ENCODE assay signal across 9 cellular contexts in genomic region chr4:80058740-80059139, GRCh38. TPM values are rescaled to one million over a fixed set of nuclear protein-coding genes. Genes with fewer than 3 reads are reported as not detected.
DNase-seq lines count a peak whose midpoint lies in the region; ATAC-seq, FAIRE-seq and TF ChIP-seq lines count a peak whose summit lies in the region.
"Had no signal": no experiment of that assay in that cellular context is flagged by ENCODE, and none has a peak within 500 bp of the region (broad histone marks: within the 10 kb centered on the region; RNA-seq: fewer than 3 reads in every experiment).

No MANE protein-coding gene starts in this region.

- no peaks in the 10 kb centered on the region for H3K9me3 Mint-ChIP-seq in activated T-cell treated with anti-CD3 and anti-CD28 coated beads, Interleukin-2, amount 50 U/mL, for 24 hours
- H3K9me3 Mint-ChIP-seq: nephron had no signal

- peak; percentile 98 for ATAC-seq in HG02759 (IDR thresholded peaks at IDR 0.05; ENCODE audit: unreplicated experiment)

- CTCF ChIA-PET in A673 (lab: Charles Lee), result no interaction called here

- H3K27ac Mint-ChIP-seq in activated T-cell treated with anti-CD3 and anti-CD28 coated beads, Interleukin-2, amount 50 U/mL, for 24 hours, result peak overlapping the region; percentile 94
- H3K27ac Mint-ChIP-seq: nephron had no signal

- peak; percentile 76 for FAIRE-seq in colon (lab: Jason Lieb, UNC)

- no peak overlapping the region for H3K4me3 ChIP-seq in A673 (ENCODE audit: low read depth, low read length, poor library complexity, severe bottlenecking)

- peaks cover 33% of the 10 kb centered on the region for H3K36me3 Mint-ChIP-seq in activated T-cell treated with anti-CD3 and anti-CD28 coated beads, Interleukin-2, amount 50 U/mL, for 24 hours (ENCODE audit: low read depth)

- no peak for TF ChIP-seq CTCF in A673 (conservative IDR thresholded peaks at IDR 0.05; ENCODE audit: low read depth, low read length)

- H3K27me3 ChIP-seq in A673 (replicated peaks; ENCODE audit: insufficient read depth, low read depth, low read length, poor library complexity), result no peaks in the 10 kb centered on the region

- no peaks in the 10 kb centered on the region for H3K36me3 ChIP-seq in A673 (ENCODE audit: insufficient read depth, low read length, poor library complexity, severe bottlenecking)

- H3K4me3 Mint-ChIP-seq in activated T-cell treated with anti-CD3 and anti-CD28 coated beads, Interleukin-2, amount 50 U/mL, for 24 hours, result peak overlapping the region; percentile 61
- H3K4me3 Mint-ChIP-seq: nephron had no signal

- BruUV-seq in A673 (replicated peaks; lab: Mats Ljungman, UMichigan), result no TSS peak

- intact Hi-C loops in A673 (cut with micrococcal nuclease; ENCODE audit: unreplicated experiment), result no loop called here

- H3K4me1 Mint-ChIP-seq in activated T-cell treated with anti-CD3 and anti-CD28 coated beads, Interleukin-2, amount 50 U/mL, for 24 hours (ENCODE audit: low read depth), result peaks cover 58% of the 10 kb centered on the region

- no peaks in the 10 kb centered on the region for H3K27me3 Mint-ChIP-seq in activated T-cell treated with anti-CD3 and anti-CD28 coated beads, Interleukin-2, amount 50 U/mL, for 24 hours

- no peaks in the 10 kb centered on the region for H3K9me3 ChIP-seq in A673 (ENCODE audit: low read depth, low read length, poor library complexity, severe bottlenecking)

- POLR2A ChIA-PET in A673 (lab: Charles Lee; ENCODE audit: low non-redundant PET), result interaction anchor here (0.5 kb wide), 1 partner anchor 12 kb away, joined by 5 read pairs; no protein-coding TSS in a partner anchor

- no peak for DNase-seq in activated T-cell treated with anti-CD3 and anti-CD28 coated beads, Interleukin-2, amount 50 U/mL, for 24 hours
- no peak for DNase-seq in activated T-cell treated with anti-CD3 and anti-CD28 coated beads, Interleukin-2, amount 50 U/mL, for 48 hours
- DNase-seq in NK-92 treated with Interleukin-12 subunit alpha and Interleukin-12 subunit beta, amount 100 ng/mL, for 24 hours (lab: John Stamatoyannopoulos, UW), result peak; percentile 5
- DNase-seq in A673 (ENCODE audit: low spot score) (no peak), NCI-H1105 (lab: John Stamatoyannopoulos, UW) (no peak), middle frontal gyrus (ENCODE audit: extremely low spot score, low spot score) (no peak)

- H3K27ac ChIP-seq in A673 (ENCODE audit: low read depth, low read length, poor library complexity, severe bottlenecking), result no peak overlapping the region

- H3K4me1 ChIP-seq in A673 (ENCODE audit: insufficient read depth, low read length, poor library complexity, severe bottlenecking), result no peaks in the 10 kb centered on the region

RNA-seq across cellular contexts. Expression of gene ANTXR2, which starts 14.3 kb away (rescaled TPM):
- total RNA-seq in A673 (2021), result 7.0 and 8.0 TPM in 2 replicates
